ENCODE assay signal across 20 cellular contexts in the genomic region with DNA sequence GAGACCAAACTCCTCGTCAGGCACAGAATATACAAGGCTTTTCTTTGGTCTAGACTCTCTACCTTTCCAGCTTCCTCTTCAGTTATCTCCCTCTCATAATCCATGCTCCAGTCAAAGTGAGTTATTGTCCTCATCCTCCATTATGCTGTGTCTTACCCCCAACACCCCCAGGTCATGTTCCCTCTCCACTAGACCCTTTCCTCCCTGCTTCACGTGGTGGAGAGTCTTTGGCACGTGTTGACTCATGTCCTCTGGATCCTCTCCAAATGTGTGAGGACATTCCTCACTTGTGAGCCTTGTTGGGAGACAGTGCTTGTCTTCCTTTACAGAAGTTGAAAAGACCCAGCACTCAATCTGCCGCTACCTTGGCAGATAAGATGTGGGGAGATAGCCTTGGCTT. TPM values are rescaled to one million over a fixed set of nuclear protein-coding genes. Genes with fewer than 3 reads are reported as not detected.
A peak's percentile ranks its signal among the peaks of the same experiment; 100 is the strongest.
DNase-seq lines count a peak whose midpoint lies in the region; ATAC-seq and TF ChIP-seq lines count a peak whose summit lies in the region.
"Had no signal": no experiment of that assay in that cellular context is flagged by ENCODE, and none has a peak within 500 bp of the region (broad histone marks: within the 10 kb centered on the region; RNA-seq: fewer than 3 reads in every experiment).

No MANE protein-coding gene starts in this region.

- H3K4me1 ChIP-seq in upper lobe of left lung: peaks cover 0 to 13% (median 3%) of the 10 kb centered on the region in 4 donors
- no peaks in the 10 kb centered on the region for H3K4me1 ChIP-seq in BE2C

- TF ChIP-seq POLR2A in upper lobe of left lung (IDR thresholded peaks at IDR 0.05): no peak

- H3K4me1 Mint-ChIP-seq in T-helper 17 cell: peaks cover 36% of the 10 kb centered on the region

- H3K27ac Mint-ChIP-seq in T-helper 17 cell: peak overlapping the region; percentile 19
- H3K27ac Mint-ChIP-seq: stimulated activated memory B cell treated with anti-CD40 and anti-IgM and Interleukin-4, amounts not matched to agents 10 μg/mL and 1 μg/mL and 100 μg/mL, for 72 hours had no signal

- H3K27ac ChIP-seq in upper lobe of left lung: no peak overlapping the region
- H3K27ac ChIP-seq: WERI-Rb-1 had no signal

- WGBS in upper lobe of left lung, 2 donors: 53 to 70% methylated on average over 3 to 4 of the region's 4 CpGs

- TF ChIP-seq EP300 in upper lobe of left lung (IDR thresholded peaks at IDR 0.05): no peak

- H3K4me3 ChIP-seq in fibroblast of pulmonary artery (replicated peaks; ENCODE audit: low read depth, low read length) (no peak overlapping the region), upper lobe of left lung (no peak overlapping the region), BE2C (ENCODE audit: low read depth, low read length) (no peak overlapping the region)
- H3K4me3 ChIP-seq: smooth muscle cell had no signal

- H3K4me3 Mint-ChIP-seq in T-helper 17 cell: no peak overlapping the region
- H3K4me3 Mint-ChIP-seq: stimulated activated memory B cell treated with anti-CD40 and anti-IgM and Interleukin-4, amounts not matched to agents 10 μg/mL and 1 μg/mL and 100 μg/mL, for 72 hours had no signal

- no peaks in the 10 kb centered on the region for H3K27me3 Mint-ChIP-seq in T-helper 17 cell

- DNase-seq in A172 (ENCODE audit: low spot score) (peak; percentile 29), EH (ENCODE audit: low read depth) (peak; percentile 67), T-helper 17 cell (no peak), fibroblast of pulmonary artery (ENCODE audit: low read depth) (peak; percentile 43), upper lobe of left lung (no peak), MV-4-11 (lab: John Stamatoyannopoulos, UW) (no peak), BE2C (no peak)
- DNase-seq: activated effector memory CD4-positive, alpha-beta T cell treated with anti-CD3 and anti-CD28 coated beads, Interleukin-2, amount 50 U/mL, for 16 hours; aorta; cortex of kidney; hippocampal formation; NCI-H1694; NCI-H510A; trophoblast cell; WERI-Rb-1 had no signal

- H3K36me3 Mint-ChIP-seq in T-helper 17 cell (ENCODE audit: low read depth): peaks cover 5% of the 10 kb centered on the region
- H3K36me3 Mint-ChIP-seq: stimulated activated memory B cell treated with anti-CD40 and anti-IgM and Interleukin-4, amounts not matched to agents 10 μg/mL and 1 μg/mL and 100 μg/mL, for 72 hours had no signal

- H3K9me3 ChIP-seq in T-helper 17 cell (ENCODE audit: control insufficient read depth, low read length, poor library complexity, severe bottlenecking): no peaks in the 10 kb centered on the region
- H3K9me3 ChIP-seq in upper lobe of left lung: no peaks in the 10 kb centered on the region
- H3K9me3 ChIP-seq in BE2C: no peaks in the 10 kb centered on the region

- H3K36me3 ChIP-seq in upper lobe of left lung (no peaks in the 10 kb centered on the region), BE2C (no peaks in the 10 kb centered on the region)
- H3K36me3 ChIP-seq: WERI-Rb-1 had no signal

- TF ChIP-seq CTCF in fibroblast of pulmonary artery (IDR thresholded peaks at IDR 0.05; ENCODE audit: low read length, missing control alignments) (no peak), upper lobe of left lung (IDR thresholded peaks at IDR 0.05) (no peak), BE2C (IDR thresholded peaks at IDR 0.05; ENCODE audit: low read depth, low read length) (no peak)

- H3K27me3 ChIP-seq in upper lobe of left lung: no peaks in the 10 kb centered on the region
- H3K27me3 ChIP-seq in BE2C: peaks cover 11% of the 10 kb centered on the region; the same call in 1 of the 2 replicates

- ATAC-seq in T-helper 17 cell (no peak), HG03039 (IDR thresholded peaks at IDR 0.05; ENCODE audit: unreplicated experiment) (no peak), upper lobe of left lung (ENCODE audit: low FRiP score in 2 of 2) (no peak)
- ATAC-seq: esophagus mucosa; stimulated activated memory B cell treated with anti-CD40 and anti-IgM and Interleukin-4, amounts not matched to agents 10 μg/mL and 1 μg/mL and 100 μg/mL, for 72 hours had no signal

RNA-seq across cellular contexts. Expression of gene DLD, which starts 36.0 kb away (rescaled TPM):
- total RNA-seq in A172 (2014; rRNA removed; shearing (Covaris generic)): 128 and 363 TPM in 2 replicates
- total RNA-seq in T-helper 17 cell: 10 to 100 TPM; 49.4 to 64.5 TPM
- total RNA-seq in upper lobe of left lung: 10 to 100 TPM; 21.3 to 62.9 (median 52.9) TPM
- 103 TPM for polyA plus RNA-seq in BE2C (2012; ENCODE audit: insufficient read depth, insufficient read length, low read depth)

RNA-seq across cellular contexts. Expression of gene SLC26A3, which starts 52.0 kb away (rescaled TPM):
- total RNA-seq in A172 (2014; rRNA removed; shearing (Covaris generic)): not detected in 2 replicates
- total RNA-seq in T-helper 17 cell (not detected), upper lobe of left lung (1 to 10 TPM in 1 of 6 donors, under 1 TPM in 2, not detected in 3; 0.43 to 5.4 (median 0.67) TPM)
- polyA plus RNA-seq in BE2C (2012; ENCODE audit: insufficient read depth, insufficient read length, low read depth): 0.34 TPM
- total RNA-seq: aorta, smooth muscle cell had no signal
- polyA plus RNA-seq: AG04450, smooth muscle cell had no signal

Comparison
In these comparisons a context has a peak if more than half of its experiments do, and no peak if none do; other contexts are left out.
1. DNase-seq: peak in A172 (single experiment), EH (single experiment) and fibroblast of pulmonary artery (single experiment); none in T-helper 17 cell (0 of 3), upper lobe of left lung (0 of 2), MV-4-11 (single experiment) and BE2C (single experiment).